In genomic region chr5:136308396-136308795, GRCh38 we compare ENCODE assay signal across 13 cellular contexts. TPM values are rescaled to one million over a fixed set of nuclear protein-coding genes. Genes with fewer than 3 reads are reported as not detected.
DNase-seq lines count a peak whose midpoint lies in the region; ATAC-seq and TF ChIP-seq lines count a peak whose summit lies in the region.
"Had no signal": no experiment of that assay in that cellular context is flagged by ENCODE, and none has a peak within 500 bp of the region (broad histone marks: within the 10 kb centered on the region; RNA-seq: fewer than 3 reads in every experiment).

No MANE protein-coding gene starts in this region.

- H3K27ac ChIP-seq in endodermal cell (ENCODE audit: low read depth, low read length), result no peak overlapping the region
- H3K27ac ChIP-seq: suprapubic skin had no signal

- H3K27me3 Mint-ChIP-seq in endodermal cell (ENCODE audit: insufficient read depth) (no peaks in the 10 kb centered on the region), progenitor cell of endocrine pancreas (peaks cover 14% of the 10 kb centered on the region)

- no peak overlapping the region for H3K4me3 ChIP-seq in GM06990 (replicated peaks; ENCODE audit: low read depth, low read length)
- H3K4me3 ChIP-seq in endodermal cell (ENCODE audit: low read length), result no peak overlapping the region
- H3K4me3 ChIP-seq: suprapubic skin had no signal

- ATAC-seq in HG02678 (IDR thresholded peaks at IDR 0.05; ENCODE audit: unreplicated experiment), result no peak
- no peak for ATAC-seq in GM18909 (IDR thresholded peaks at IDR 0.05; ENCODE audit: poor library complexity, unreplicated experiment)

- H3K27me3 ChIP-seq in GM06990 (replicated peaks; ENCODE audit: control insufficient read depth, insufficient read depth, low read length), result no peaks in the 10 kb centered on the region
- H3K27me3 ChIP-seq in endodermal cell (ENCODE audit: control insufficient read depth, insufficient read depth, low read length, poor library complexity, severe bottlenecking), result no peaks in the 10 kb centered on the region
- H3K27me3 ChIP-seq: suprapubic skin had no signal

- peaks cover 25% of the 10 kb centered on the region for H3K4me1 ChIP-seq in endodermal cell (ENCODE audit: control insufficient read depth, insufficient read depth, low read length)

- 52 to 78% methylated on average over 2 of the region's 2 CpGs for WGBS in endodermal cell (ENCODE audit: insufficient coverage in 1 of 2, insufficient read length in 1 of 2), 2 experiments

- H3K36me3 Mint-ChIP-seq in endodermal cell (ENCODE audit: low read depth) (no peaks in the 10 kb centered on the region), progenitor cell of endocrine pancreas (ENCODE audit: insufficient read depth) (no peaks in the 10 kb centered on the region)
- H3K36me3 Mint-ChIP-seq: naive B cell had no signal

- H3K9ac ChIP-seq in endodermal cell (ENCODE audit: extremely low read depth, low read length, poor library complexity, severe bottlenecking), result no peak overlapping the region

- no peaks in the 10 kb centered on the region for H3K36me3 ChIP-seq in GM06990 (ENCODE audit: control insufficient read depth, insufficient read depth, low read length)
- H3K36me3 ChIP-seq in endodermal cell (ENCODE audit: control insufficient read depth, insufficient read depth, low read length), result no peaks in the 10 kb centered on the region
- H3K36me3 ChIP-seq: suprapubic skin had no signal

- H3K27ac Mint-ChIP-seq in endodermal cell, result no peak overlapping the region
- H3K27ac Mint-ChIP-seq in progenitor cell of endocrine pancreas, result peak overlapping the region; percentile 50

- DNase-seq in GM06990 (ENCODE audit: extremely low read depth, insufficient read length), result no peak
- peak; percentile 19 for DNase-seq in MV-4-11 (lab: John Stamatoyannopoulos, UW)
- DNase-seq in endodermal cell, result peak; percentile 67
- no peak for DNase-seq in progenitor cell of endocrine pancreas (ENCODE audit: low spot score, unreplicated experiment)
- DNase-seq in amniotic stem cell (lab: John Stamatoyannopoulos, UW), result no peak
- DNase-seq: cerebellar nuclear complex, naive B cell, NCI-H2029 treated with DMSO at 0.1 percent for 48 hours, OCI-M1, T-helper 2 cell had no signal

- no peak overlapping the region for H3K4me3 Mint-ChIP-seq in endodermal cell
- H3K4me3 Mint-ChIP-seq in progenitor cell of endocrine pancreas (ENCODE audit: low read depth), result no peak overlapping the region
- H3K4me3 Mint-ChIP-seq: naive B cell had no signal

- H3K9me3 Mint-ChIP-seq in endodermal cell, result peaks cover 2% of the 10 kb centered on the region
- no peaks in the 10 kb centered on the region for H3K9me3 Mint-ChIP-seq in progenitor cell of endocrine pancreas (ENCODE audit: low read depth)

- H3K4me1 Mint-ChIP-seq in endodermal cell (peaks cover 59% of the 10 kb centered on the region), progenitor cell of endocrine pancreas (ENCODE audit: low read depth) (peaks cover 23% of the 10 kb centered on the region)
- H3K4me1 Mint-ChIP-seq: naive B cell had no signal

- H3K9me3 ChIP-seq in endodermal cell (ENCODE audit: control insufficient read depth, low read length), result no peaks in the 10 kb centered on the region
- H3K9me3 ChIP-seq: suprapubic skin had no signal

- TF ChIP-seq CTCF in GM06990 (IDR thresholded peaks at IDR 0.05; ENCODE audit: insufficient read depth, low read length, poor library complexity, severe bottlenecking), result peak; percentile 21
- peak; percentile 66 for TF ChIP-seq CTCF in endodermal cell (conservative IDR thresholded peaks at IDR 0.05)
- peak; percentile 20 for TF ChIP-seq CTCF in progenitor cell of endocrine pancreas (IDR thresholded peaks at IDR 0.05; ENCODE audit: unreplicated experiment)

RNA-seq across cellular contexts. Expression of gene TRPC7, which starts 56.9 kb away (rescaled TPM):
- total RNA-seq in endodermal cell (under 1 TPM in 1 of 2 donors, not detected in 1; 0.22 TPM), progenitor cell of endocrine pancreas (0.22 TPM in 1 of 2 replicates, not detected in the other)
- polyA plus RNA-seq in endodermal cell (2013, experiment 1 of 2), result 0.14 TPM
- polyA plus RNA-seq in endodermal cell (2013, experiment 2 of 2), result not detected
- total RNA-seq: suprapubic skin had no signal

Comparison
In these comparisons a context has a peak if more than half of its experiments do, and no peak if none do; other contexts are left out.
1. DNase-seq: peak in MV-4-11 (single experiment) and endodermal cell (single experiment); none in GM06990 (single experiment), progenitor cell of endocrine pancreas (single experiment) and amniotic stem cell (single experiment).
2. Peak in every context shown above with its lines, with median percentiles within 50 percentile points of each other: CTCF ChIP-seq.